In genomic region chr15:50906954-50907865, GRCh38 we compare ENCODE assay signal across 8 cellular contexts. TPM values are rescaled to one million over a fixed set of nuclear protein-coding genes. Genes with fewer than 3 reads are reported as not detected.
DNase-seq lines count a peak whose midpoint lies in the region; ATAC-seq lines count a peak whose summit lies in the region.

No MANE protein-coding gene starts in this region.

- H3K9me3 Mint-ChIP-seq in central memory CD8-positive, alpha-beta T cell, result no peaks in the 10 kb centered on the region

- H3K4me1 Mint-ChIP-seq in central memory CD8-positive, alpha-beta T cell, result peaks cover 27% of the 10 kb centered on the region

- H3K4me3 Mint-ChIP-seq in central memory CD8-positive, alpha-beta T cell, result peak overlapping the region; percentile 92

- peaks cover 37% of the 10 kb centered on the region for H3K36me3 Mint-ChIP-seq in central memory CD8-positive, alpha-beta T cell (ENCODE audit: insufficient read depth)

- no peaks in the 10 kb centered on the region for H3K27me3 ChIP-seq in mononuclear cell (ENCODE audit: insufficient read depth, low read length)

- H3K27ac Mint-ChIP-seq in central memory CD8-positive, alpha-beta T cell (ENCODE audit: low read depth), result peak overlapping the region; percentile 98

- H3K27me3 Mint-ChIP-seq in central memory CD8-positive, alpha-beta T cell, result no peaks in the 10 kb centered on the region

- peak overlapping the region; percentile 97 for H3K4me3 ChIP-seq in mononuclear cell (ENCODE audit: low read length)

- DNase-seq in AML-193 (lab: John Stamatoyannopoulos, UW) (peak; percentile 41 to 55), NCI-H2081 (lab: John Stamatoyannopoulos, UW) (no peak)
- DNase-seq in activated CD4-positive, CD25-positive, alpha-beta regulatory T cell treated with anti-CD3 and anti-CD28 coated beads, Interleukin-2, amount 50 U/mL, for 16 hours (ENCODE audit: low read depth, low spot score), result peak; percentile 66
- DNase-seq in central memory CD8-positive, alpha-beta T cell (ENCODE audit: low spot score in 2 of 2), result peak; percentile 47 to 82
- peak; percentile 52 for DNase-seq in stimulated activated CD8-positive, alpha-beta memory T cell treated with anti-CD3 and anti-CD28 coated beads, Interleukin-7, amount 100 ng/mL, for 24 hours (ENCODE audit: low read depth)

- ATAC-seq in GM19395 (IDR thresholded peaks at IDR 0.05; ENCODE audit: unreplicated experiment) (peak; percentile 76), HG03520 (IDR thresholded peaks at IDR 0.05; ENCODE audit: unreplicated experiment) (peak; percentile 47)
- peak; percentile 75 for ATAC-seq in central memory CD8-positive, alpha-beta T cell (replicated peaks; ENCODE audit: extremely low read depth, poor library complexity, severe bottlenecking)

- peaks cover 44% of the 10 kb centered on the region for H3K4me1 ChIP-seq in mononuclear cell (ENCODE audit: insufficient read depth, low read length)

- H3K9me3 ChIP-seq in mononuclear cell (ENCODE audit: low read depth, low read length), result no peaks in the 10 kb centered on the region

RNA-seq across cellular contexts. Expression of gene AP4E1, which starts 1.3 kb away (rescaled TPM):
- 11.2 TPM for total RNA-seq in mononuclear cell

Comparison
In these comparisons a context has a peak if more than half of its experiments do, and no peak if none do; other contexts are left out.
1. DNase-seq: peak in AML-193 (2 of 2), activated CD4-positive, CD25-positive, alpha-beta regulatory T cell treated with anti-CD3 and anti-CD28 coated beads, Interleukin-2, amount 50 U/mL, for 16 hours (single experiment), central memory CD8-positive, alpha-beta T cell (2 of 2) and stimulated activated CD8-positive, alpha-beta memory T cell treated with anti-CD3 and anti-CD28 coated beads, Interleukin-7, amount 100 ng/mL, for 24 hours (single experiment); none in NCI-H2081 (0 of 2).
2. Peak in every context shown above with its lines, with median percentiles within 50 percentile points of each other: ATAC-seq.